Comparison of ENCODE assay signal across 12 cellular contexts in the genomic region with DNA sequence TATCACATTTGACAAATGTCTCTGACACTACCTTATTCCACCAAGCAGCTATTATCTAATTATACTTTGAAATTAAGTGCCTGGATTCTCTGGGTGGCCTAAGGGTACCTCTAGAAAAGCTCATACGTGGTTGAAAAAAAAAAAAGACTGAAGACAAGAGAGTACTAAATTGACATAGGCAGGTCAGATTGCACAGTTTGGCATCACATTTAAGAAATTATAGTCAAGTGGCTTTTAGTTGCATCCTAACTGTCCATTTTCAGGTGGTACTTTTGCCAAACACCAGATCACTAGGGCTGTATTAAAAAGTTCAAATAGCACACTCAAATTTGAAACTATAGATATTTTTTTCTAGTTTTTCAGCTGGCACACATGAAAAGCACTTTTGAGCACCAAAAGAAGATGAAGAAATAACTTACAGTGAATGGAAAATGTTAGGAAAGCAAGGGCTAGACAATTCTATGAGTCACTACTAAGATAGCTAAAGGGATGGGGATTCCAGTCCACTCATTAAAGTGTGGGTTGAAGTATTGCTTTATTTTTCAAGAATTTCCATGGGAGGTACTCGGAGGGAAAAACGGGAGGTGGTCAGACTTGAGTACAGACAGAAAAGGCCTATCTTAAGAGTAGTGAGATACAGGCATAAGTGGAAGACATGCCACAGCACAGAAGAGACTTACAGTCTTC.
A peak's percentile ranks its signal among the peaks of the same experiment; 100 is the strongest.
DNase-seq lines count a peak whose midpoint lies in the region; ATAC-seq and TF ChIP-seq lines count a peak whose summit lies in the region.
"Had no signal": no experiment of that assay in that cellular context is flagged by ENCODE, and none has a peak within 500 bp of the region (broad histone marks: within the 10 kb centered on the region; RNA-seq: fewer than 3 reads in every experiment).

No MANE protein-coding gene starts in this region.

- TF ChIP-seq CTCF in Panc1 (IDR thresholded peaks at IDR 0.05): no peak
- no peak for TF ChIP-seq CTCF in fibroblast of pulmonary artery (IDR thresholded peaks at IDR 0.05; ENCODE audit: low read length, missing control alignments)
- TF ChIP-seq CTCF in spleen (IDR thresholded peaks at IDR 0.05 in 8 of 11, conservative IDR thresholded peaks at IDR 0.05 in 3 of 11): no peak

- POLR2A ChIA-PET in Panc1 (lab: Charles Lee): interaction anchor here (0.6 kb wide), 2 partner anchors 8 to 80 kb away, joined by 3 to 5 read pairs; no protein-coding TSS in a partner anchor

- WGBS in spleen, 5 donors: 68 to 83% (median 80%) methylated on average over 3 of the region's 3 CpGs

- H3K36me3 ChIP-seq in Panc1 (ENCODE audit: control insufficient read depth, insufficient read depth, low read length) (no peaks in the 10 kb centered on the region), spleen (no peaks in the 10 kb centered on the region)

- BruUV-seq in Panc1 (replicated peaks; lab: Mats Ljungman, UMichigan): no TSS peak

- H3K27me3 ChIP-seq in Panc1 (ENCODE audit: control insufficient read depth, insufficient read depth, low read length): no peaks in the 10 kb centered on the region
- no peaks in the 10 kb centered on the region for H3K27me3 ChIP-seq in spleen (replicated peaks in 1 of 7)

- in situ Hi-C loops in Panc1 (cut with HindIII; ENCODE audit: low pct_unique_long_range_greater_than_20kb, low sequenced_read_pairs): no loop called here

- DNase-seq in EH (ENCODE audit: low read depth) (peak; percentile 95), Panc1 (ENCODE audit: low read depth, low spot score) (no peak), fibroblast of pulmonary artery (ENCODE audit: low read depth) (peak; percentile 96), renal cortical epithelial cell (ENCODE audit: low read depth) (peak; percentile 88), DMS79 (lab: John Stamatoyannopoulos, UW) (no peak), OCI-M1 (lab: John Stamatoyannopoulos, UW) (no peak), NCI-H2196 (lab: John Stamatoyannopoulos, UW; ENCODE audit: unreplicated experiment) (no peak), spleen (no peak)
- DNase-seq: central memory CD4-positive, alpha-beta T cell; left colon had no signal

- CTCF ChIA-PET in Panc1 (lab: Charles Lee): interaction anchor here (0.5 kb wide), 1 partner anchor 93 kb away, joined by 3 read pairs; no protein-coding TSS in a partner anchor

- no peak for TF ChIP-seq POLR2A in spleen (IDR thresholded peaks at IDR 0.05)

- H3K4me3 ChIP-seq in Panc1 (ENCODE audit: low read depth in 2 of 2, low read length in 2 of 2): no peak overlapping the region
- H3K4me3 ChIP-seq in fibroblast of pulmonary artery (replicated peaks; ENCODE audit: low read depth, low read length): no peak overlapping the region
- H3K4me3 ChIP-seq in spleen: no peak overlapping the region
- H3K4me3 ChIP-seq: GM12878 had no signal

- H3K27ac ChIP-seq in Panc1 (ENCODE audit: low read length) (peak overlapping the region; percentile 13), spleen (no peak overlapping the region)

- peaks cover 5% of the 10 kb centered on the region for H3K9me3 ChIP-seq in Panc1 (ENCODE audit: control insufficient read depth, insufficient read depth, low read depth, low read length)
- H3K9me3 ChIP-seq in spleen: peaks cover 0 to 12% (median 7%) of the 10 kb centered on the region in 8 donors

- H3K4me1 ChIP-seq in Panc1 (ENCODE audit: control insufficient read depth, insufficient read depth, low read length) (peaks cover 12% of the 10 kb centered on the region), spleen (no peaks in the 10 kb centered on the region)

- peak; percentile 64 for ATAC-seq in Panc1
- ATAC-seq: GM12878, HCT116, left colon had no signal

- intact Hi-C loops in Panc1 (cut with micrococcal nuclease; ENCODE audit: unreplicated experiment): loop anchor here (1.0 to 10.0 kb wide), 3 partner anchors 81 to 143 kb away; no protein-coding TSS in a partner anchor
- intact Hi-C loops in spleen (cut with DNase I; ENCODE audit: low total_unique reads): no loop called here

Comparison
In these comparisons a context has a peak if more than half of its experiments do, and no peak if none do; other contexts are left out.
1. DNase-seq: peak in EH (single experiment), fibroblast of pulmonary artery (single experiment) and renal cortical epithelial cell (single experiment); none in Panc1 (single experiment), DMS79 (single experiment), OCI-M1 (single experiment), NCI-H2196 (single experiment) and spleen (single experiment).